Comparison of ENCODE assay signal across 8 cellular contexts in the genomic region with DNA sequence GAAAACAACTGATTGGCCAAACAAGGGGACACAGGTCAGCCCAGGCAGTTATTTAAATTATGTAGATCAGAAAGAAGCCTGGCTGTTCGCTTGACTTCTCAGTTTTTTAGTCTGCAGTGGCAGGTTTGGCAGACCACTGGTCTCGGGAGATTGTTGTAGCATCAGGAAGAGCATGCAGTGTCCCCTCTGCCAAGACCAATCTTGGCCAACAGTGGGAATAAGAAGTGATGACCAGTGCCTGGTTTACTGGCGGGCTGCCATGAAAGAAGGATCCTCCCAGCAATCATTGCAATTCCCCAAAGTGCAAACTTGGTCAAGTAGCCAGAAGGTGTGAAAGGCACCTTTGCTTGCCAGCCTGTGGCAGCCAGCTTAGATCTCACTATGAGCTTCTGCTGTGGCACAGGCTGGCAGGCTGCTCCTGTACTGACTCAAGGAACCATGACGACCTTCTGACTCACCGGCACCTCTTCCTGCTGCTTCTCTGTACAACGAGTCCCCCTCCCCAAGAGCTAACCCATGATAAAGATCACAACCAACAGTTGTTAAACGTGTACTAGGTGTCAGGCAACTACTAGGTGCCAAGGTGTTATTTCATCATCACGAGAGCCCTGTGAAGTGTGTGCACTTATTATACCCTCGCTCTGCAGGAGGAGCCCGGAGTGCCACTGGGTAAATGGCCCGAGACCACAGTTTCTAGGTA.
DNase-seq lines count a peak whose midpoint lies in the region; ATAC-seq and TF ChIP-seq lines count a peak whose summit lies in the region.

No MANE protein-coding gene starts in this region.

- no peak overlapping the region for H3K4me3 Mint-ChIP-seq in activated CD8-positive, alpha-beta T cell treated with anti-CD3 and anti-CD28 coated beads for 36 hours
- H3K4me3 Mint-ChIP-seq in osteocyte (ENCODE audit: unreplicated experiment) = no peak overlapping the region

- H3K27me3 ChIP-seq in foreskin keratinocyte = peaks cover 5% of the 10 kb centered on the region
- H3K27me3 ChIP-seq in mesenchymal stem cell (ENCODE audit: control insufficient read depth in 1 of 2, insufficient read depth in 1 of 2, low read length in 2 of 2) = peaks cover 12 to 28% of the 10 kb centered on the region in 2 experiments
- H3K27me3 ChIP-seq in neuronal stem cell (ENCODE audit: control insufficient read depth in 3 of 3, insufficient read depth in 3 of 3, low read depth in 1 of 3, low read length in 3 of 3) = peaks cover 0 to 2% (median 0%) of the 10 kb centered on the region in 3 experiments

- no peaks in the 10 kb centered on the region for H3K9me3 ChIP-seq in mesenchymal stem cell (ENCODE audit: control insufficient read depth, low read length)
- peaks cover 0 to 3% of the 10 kb centered on the region in 2 donors for H3K9me3 ChIP-seq in neuronal stem cell (replicated peaks in 1 of 2; ENCODE audit: control insufficient read depth in 2 of 2, insufficient read depth in 1 of 2, low read depth in 1 of 2, low read length in 2 of 2)

- no peak overlapping the region for H3K4ac ChIP-seq in mesenchymal stem cell (ENCODE audit: low read depth in 1 of 2, low read length in 2 of 2)
- no peak overlapping the region for H3K4ac ChIP-seq in neuronal stem cell (ENCODE audit: low read length)

- no peak overlapping the region for H3K27ac ChIP-seq in foreskin keratinocyte
- no peak overlapping the region for H3K27ac ChIP-seq in mesenchymal stem cell (ENCODE audit: low read length, poor library complexity, severe bottlenecking)
- no peak overlapping the region for H3K27ac ChIP-seq in neuronal stem cell (replicated peaks; ENCODE audit: low read length)

- H2AK5ac ChIP-seq in mesenchymal stem cell (ENCODE audit: low read length, severe bottlenecking) (no peak overlapping the region), neuronal stem cell (ENCODE audit: low read depth, low read length) (no peak overlapping the region)

- peak overlapping the region; percentile 4 for H3K27ac Mint-ChIP-seq in activated CD8-positive, alpha-beta T cell treated with anti-CD3 and anti-CD28 coated beads for 36 hours
- no peak overlapping the region for H3K27ac Mint-ChIP-seq in osteocyte (ENCODE audit: unreplicated experiment)

- no peak overlapping the region for H3K4me2 ChIP-seq in mesenchymal stem cell (ENCODE audit: low read length, poor library complexity, severe bottlenecking)
- no peak overlapping the region for H3K4me2 ChIP-seq in neuronal stem cell (ENCODE audit: insufficient read depth, low read length, poor library complexity, severe bottlenecking)

- H3K9me3 Mint-ChIP-seq in activated CD8-positive, alpha-beta T cell treated with anti-CD3 and anti-CD28 coated beads for 36 hours = peaks cover 2% of the 10 kb centered on the region
- H3K9me3 Mint-ChIP-seq in osteocyte (ENCODE audit: unreplicated experiment) = no peaks in the 10 kb centered on the region

- no peak overlapping the region for H4K91ac ChIP-seq in mesenchymal stem cell (ENCODE audit: low read length)
- H4K91ac ChIP-seq in neuronal stem cell (ENCODE audit: low read depth, low read length, poor library complexity) = no peak overlapping the region

- no peak overlapping the region for H2BK5ac ChIP-seq in mesenchymal stem cell (ENCODE audit: low read depth, low read length, poor library complexity, severe bottlenecking)
- H2BK5ac ChIP-seq in neuronal stem cell (ENCODE audit: low read length) = no peak overlapping the region

- DNase-seq in NK-92 treated with Interleukin-12 subunit alpha and Interleukin-12 subunit beta, amount 100 ng/mL, for 24 hours (lab: John Stamatoyannopoulos, UW) = peak; percentile 84
- DNase-seq in NK-92 (lab: John Stamatoyannopoulos, UW; ENCODE audit: unreplicated experiment) (no peak), foreskin keratinocyte (peak; percentile 49 to 71), osteocyte (ENCODE audit: extremely low spot score, unreplicated experiment) (no peak), mesenchymal stem cell (no peak), neuronal stem cell (ENCODE audit: low spot score) (no peak)
- peak; percentile 89 for DNase-seq in activated CD8-positive, alpha-beta T cell treated with anti-CD3 and anti-CD28 coated beads for 36 hours
- peak; percentile 64 to 68 for DNase-seq in stimulated activated CD8-positive, alpha-beta memory T cell treated with anti-CD3 and anti-CD28 coated beads, Interleukin-7, amount 100 ng/mL, for 4 hours (ENCODE audit: low read depth in 2 of 2)

- 73% methylated on average over 11 of the region's 11 CpGs for WGBS in mesenchymal stem cell
- no CpG with 5 or more reads among the region's 11 CpGs for WGBS in neuronal stem cell (ENCODE audit: extremely low coverage in 2 of 2, insufficient read length in 2 of 2, insufficient replicate concordance in 1 of 2), 2 donors

- H3K4me1 ChIP-seq in foreskin keratinocyte (peaks cover 16% of the 10 kb centered on the region), mesenchymal stem cell (ENCODE audit: control insufficient read depth, insufficient read depth, low read depth, low read length) (peaks cover 17% of the 10 kb centered on the region), neuronal stem cell (ENCODE audit: control insufficient read depth in 2 of 2, insufficient read depth in 1 of 2, low read depth in 1 of 2, low read length in 2 of 2) (peaks cover 3 to 8% of the 10 kb centered on the region in 2 donors)

- H4K8ac ChIP-seq in mesenchymal stem cell (ENCODE audit: low read length) (no peak overlapping the region), neuronal stem cell (ENCODE audit: low read depth, low read length) (no peak overlapping the region)

- no peak overlapping the region for H2BK12ac ChIP-seq in mesenchymal stem cell (ENCODE audit: low read length in 2 of 2)
- no peak overlapping the region for H2BK12ac ChIP-seq in neuronal stem cell (ENCODE audit: low read length)

- H2BK15ac ChIP-seq in mesenchymal stem cell (ENCODE audit: low read depth, poor library complexity, severe bottlenecking) (no peak overlapping the region), neuronal stem cell (ENCODE audit: low read length) (no peak overlapping the region)

- H3K36me3 ChIP-seq in mesenchymal stem cell (ENCODE audit: control insufficient read depth in 1 of 2, insufficient read depth in 2 of 2, low read depth in 1 of 2, low read length in 2 of 2) = no peaks in the 10 kb centered on the region
- H3K36me3 ChIP-seq in neuronal stem cell (replicated peaks in 1 of 2; ENCODE audit: control insufficient read depth in 2 of 2, insufficient read depth in 2 of 2, low read length in 2 of 2) = no peaks in the 10 kb centered on the region

- POLR2A ChIA-PET in activated CD8-positive, alpha-beta T cell treated with anti-CD3 and anti-CD28 coated beads for 36 hours (lab: Charles Lee) = interaction anchor here (1.1 to 4.7 kb wide), 6 partner anchors 10 to 184 kb away, joined by 3 to 35 read pairs (median 6); partner anchors contain the start of gene IRF4

- H3K4me1 Mint-ChIP-seq in activated CD8-positive, alpha-beta T cell treated with anti-CD3 and anti-CD28 coated beads for 36 hours (ENCODE audit: low read depth) = peaks cover 33% of the 10 kb centered on the region
- peaks cover 2% of the 10 kb centered on the region for H3K4me1 Mint-ChIP-seq in osteocyte (ENCODE audit: unreplicated experiment)

- no peaks in the 10 kb centered on the region for H3K36me3 Mint-ChIP-seq in activated CD8-positive, alpha-beta T cell treated with anti-CD3 and anti-CD28 coated beads for 36 hours (ENCODE audit: low read depth)
- no peaks in the 10 kb centered on the region for H3K36me3 Mint-ChIP-seq in osteocyte (ENCODE audit: unreplicated experiment)

- no peak for TF ChIP-seq CTCF in activated CD8-positive, alpha-beta T cell treated with anti-CD3 and anti-CD28 coated beads for 36 hours (IDR thresholded peaks at IDR 0.05)
- TF ChIP-seq CTCF in foreskin keratinocyte (conservative IDR thresholded peaks at IDR 0.05) = no peak
- no peak for TF ChIP-seq CTCF in osteocyte (IDR thresholded peaks at IDR 0.05)

- H3K4me3 ChIP-seq in mesenchymal stem cell (ENCODE audit: insufficient read depth in 1 of 2, low read depth in 1 of 2, low read length in 2 of 2) = no peak overlapping the region
- H3K4me3 ChIP-seq in neuronal stem cell (ENCODE audit: low read length in 2 of 2) = no peak overlapping the region

- intact Hi-C loops in activated CD8-positive, alpha-beta T cell treated with anti-CD3 and anti-CD28 coated beads for 36 hours (cut with micrococcal nuclease) = no loop called here

- H3K18ac ChIP-seq in mesenchymal stem cell (ENCODE audit: low read depth in 1 of 2, low read length in 2 of 2) = no peak overlapping the region
- no peak overlapping the region for H3K18ac ChIP-seq in neuronal stem cell (ENCODE audit: low read length)

- H3K79me1 ChIP-seq in mesenchymal stem cell (replicated peaks; ENCODE audit: low read length, poor library complexity, severe bottlenecking) = no peaks in the 10 kb centered on the region
- H3K79me1 ChIP-seq in neuronal stem cell (ENCODE audit: low read depth, low read length) = no peaks in the 10 kb centered on the region

- ATAC-seq in activated CD8-positive, alpha-beta T cell treated with anti-CD3 and anti-CD28 coated beads for 36 hours = peak; percentile 97
- ATAC-seq in foreskin keratinocyte = peak; percentile 95

- CTCF ChIA-PET in activated CD8-positive, alpha-beta T cell treated with anti-CD3 and anti-CD28 coated beads for 36 hours (lab: Charles Lee) = interaction anchor here (1.1 to 3.6 kb wide), 10 partner anchors 10 to 230 kb away, joined by 3 to 22 read pairs (median 8); partner anchors contain the start of gene DUSP22

- no peak overlapping the region for H2BK120ac ChIP-seq in mesenchymal stem cell (ENCODE audit: low read depth, low read length)
- no peak overlapping the region for H2BK120ac ChIP-seq in neuronal stem cell (ENCODE audit: low read depth, low read length)

- H3K9ac ChIP-seq in mesenchymal stem cell (ENCODE audit: low read length) (no peak overlapping the region), neuronal stem cell (ENCODE audit: low read depth, low read length, poor library complexity) (no peak overlapping the region)

- no peak overlapping the region for H3K14ac ChIP-seq in mesenchymal stem cell (ENCODE audit: low read length in 2 of 2)
- no peak overlapping the region for H3K14ac ChIP-seq in neuronal stem cell (ENCODE audit: low read length)

- no peaks in the 10 kb centered on the region for H3K27me3 Mint-ChIP-seq in activated CD8-positive, alpha-beta T cell treated with anti-CD3 and anti-CD28 coated beads for 36 hours
- H3K27me3 Mint-ChIP-seq in osteocyte (ENCODE audit: unreplicated experiment) = peaks cover 11% of the 10 kb centered on the region

- H3K23ac ChIP-seq in mesenchymal stem cell (ENCODE audit: low read length in 2 of 2) = no peak overlapping the region
- H3K23ac ChIP-seq in neuronal stem cell (ENCODE audit: low read depth, low read length, poor library complexity) = no peak overlapping the region

- no peak overlapping the region for H2AFZ ChIP-seq in mesenchymal stem cell (ENCODE audit: low read depth, low read length)
- no peak overlapping the region for H2AFZ ChIP-seq in neuronal stem cell (ENCODE audit: low read length)

Comparison
In these comparisons a context has a peak if more than half of its experiments do, and no peak if none do; other contexts are left out.
1. DNase-seq: peak in NK-92 treated with Interleukin-12 subunit alpha and Interleukin-12 subunit beta, amount 100 ng/mL, for 24 hours (single experiment), activated CD8-positive, alpha-beta T cell treated with anti-CD3 and anti-CD28 coated beads for 36 hours (single experiment), foreskin keratinocyte (2 of 2) and stimulated activated CD8-positive, alpha-beta memory T cell treated with anti-CD3 and anti-CD28 coated beads, Interleukin-7, amount 100 ng/mL, for 4 hours (2 of 2); none in NK-92 (single experiment), osteocyte (single experiment), mesenchymal stem cell (single experiment) and neuronal stem cell (single experiment).